ENCODE assay signal across 8 cellular contexts in the genomic region with DNA sequence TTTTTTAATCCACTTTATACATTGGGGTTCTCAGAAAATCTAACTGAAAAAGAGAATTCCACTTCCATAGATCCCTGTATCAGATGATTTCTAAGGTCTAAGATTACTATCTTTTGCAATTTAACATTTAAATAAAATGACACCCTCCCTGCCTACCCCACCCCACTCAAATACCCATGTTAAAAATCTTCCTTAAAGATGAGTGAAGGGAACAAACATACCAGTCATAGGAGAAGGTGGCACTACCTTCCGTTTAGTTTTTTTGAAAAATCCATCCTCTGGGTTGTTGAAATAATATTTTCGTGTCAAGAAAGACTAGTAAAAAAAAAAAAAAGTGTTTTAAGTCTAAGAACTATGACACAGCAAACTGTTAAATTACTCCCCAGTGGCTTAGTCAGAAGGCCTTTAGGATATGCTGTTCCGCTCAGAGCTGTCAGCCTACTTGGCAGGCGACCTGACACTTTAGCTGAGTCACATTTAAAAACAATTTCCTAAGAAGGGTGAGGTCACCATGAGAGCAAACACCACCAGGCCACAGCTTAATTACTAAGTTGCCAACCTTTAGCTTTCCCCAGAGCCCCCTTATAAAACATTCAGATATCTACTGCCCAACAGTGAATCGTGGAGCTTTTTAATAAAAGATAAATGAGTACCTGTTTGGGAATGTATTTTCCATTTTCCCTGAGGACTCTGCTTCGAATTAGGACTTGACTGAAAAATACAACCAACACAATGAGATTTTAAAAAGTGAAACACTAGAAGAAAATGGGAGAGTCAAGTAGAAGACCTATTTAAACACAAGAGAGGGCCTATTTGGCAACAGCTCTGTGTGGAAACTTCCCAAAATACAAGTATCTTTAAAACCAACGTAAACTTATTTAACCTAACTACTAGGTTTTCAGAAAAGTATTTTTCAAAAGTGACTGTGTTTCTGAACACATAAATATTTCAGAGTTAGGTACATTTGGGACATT. TPM values are rescaled to one million over a fixed set of nuclear protein-coding genes. Genes with fewer than 3 reads are reported as not detected.
DNase-seq lines count a peak whose midpoint lies in the region; ATAC-seq, FAIRE-seq and TF ChIP-seq lines count a peak whose summit lies in the region.

No MANE protein-coding gene starts in this region.

- intact Hi-C loops in K562 (cut with micrococcal nuclease), result loop anchor here (2.0 kb wide), 2 partner anchors 44 to 114 kb away; partner anchors contain the start of gene CRELD1
- intact Hi-C loops in CD4-positive, alpha-beta T cell (cut with DNase I, micrococcal nuclease), result no loop called here

- H3K27me3 Mint-ChIP-seq in CD4-positive, alpha-beta T cell, result no peaks in the 10 kb centered on the region

- TSS peak; percentile 88 for BruUV-seq in K562 (replicated peaks; lab: Mats Ljungman, UMichigan)

- peak overlapping the region; percentile 89 for H3K4me2 ChIP-seq in K562 (ENCODE audit: insufficient read depth, low read length)

- WGBS in K562 (ENCODE audit: insufficient coverage, low coverage, missing lambda C conversion rate), result 5% methylated on average over 7 of the region's 7 CpGs

- H4K20me1 ChIP-seq in K562 (replicated peaks; ENCODE audit: control insufficient read depth, insufficient read depth, low read length), result no peaks in the 10 kb centered on the region

- no peaks in the 10 kb centered on the region for H3K9me3 ChIP-seq in K562 (replicated peaks; ENCODE audit: control insufficient read depth, insufficient read depth, low read depth, low read length)
- H3K9me3 ChIP-seq in CD4-positive, alpha-beta T cell (ENCODE audit: control insufficient read depth, low read length), result no peaks in the 10 kb centered on the region

- peak overlapping the region; percentile 27 for H3K4me3 ChIP-seq in K562

- peaks cover 14% of the 10 kb centered on the region for H3K4me1 Mint-ChIP-seq in CD4-positive, alpha-beta T cell (ENCODE audit: low read depth)

- H3K27me3 ChIP-seq in K562 (ENCODE audit: control insufficient read depth in 2 of 2, insufficient read depth in 2 of 2, low read length in 2 of 2), result no peaks in the 10 kb centered on the region
- H3K27me3 ChIP-seq in CD4-positive, alpha-beta T cell (ENCODE audit: control insufficient read depth, insufficient read depth, low read length), result no peaks in the 10 kb centered on the region

- in situ Hi-C loops in K562 (cut with MboI), result no loop called here

- peak; percentile 49 for DNase-seq in GOT3 (lab: John Stamatoyannopoulos, UW)
- DNase-seq in NCI-H69 (lab: John Stamatoyannopoulos, UW), result peak; percentile 49
- peak; percentile 80 to 98 (median 86) for DNase-seq in K562 (ENCODE audit: extremely low read depth in 1 of 4, low spot score in 3 of 4)
- peak; percentile 86 for DNase-seq in islet precursor cell
- DNase-seq in stimulated activated CD8-positive, alpha-beta memory T cell treated with anti-CD3 and anti-CD28 coated beads, Interleukin-4, amount 100 ng/mL, for 48 hours, result peak; percentile 45
- no peak for DNase-seq in CD4-positive, alpha-beta T cell
- DNase-seq in mesenteric fat pad (ENCODE audit: low spot score), result no peak
- no peak for DNase-seq in ecto neural progenitor cell (ENCODE audit: low spot score)

- CTCF ChIA-PET in K562 (lab: Yijun Ruan, JAX; ENCODE audit: low intra/inter-chr PET ratio), result interaction anchor here (0.6 kb wide), 1 partner anchor 138 kb away, joined by 5 read pairs; no protein-coding TSS in a partner anchor
- CTCF ChIA-PET in CD4-positive, alpha-beta T cell (lab: Charles Lee), result interaction anchor here (0.6 kb wide), 1 partner anchor 1746 kb away, joined by 3 read pairs; no protein-coding TSS in a partner anchor

- TF ChIP-seq POLR2A in K562 (conservative IDR thresholded peaks at IDR 0.05), result peak; percentile 52

- peak overlapping the region; percentile 99 for H3K27ac ChIP-seq in K562 (ENCODE audit: extremely low read depth, low read depth, low read length)
- no peak overlapping the region for H3K27ac ChIP-seq in CD4-positive, alpha-beta T cell (ENCODE audit: low read depth, low read length)

- H3K4me3 Mint-ChIP-seq in CD4-positive, alpha-beta T cell, result no peak overlapping the region

- peaks cover 72% of the 10 kb centered on the region for H3K36me3 Mint-ChIP-seq in CD4-positive, alpha-beta T cell (ENCODE audit: low read depth)

- TF ChIP-seq EP300 in K562 (IDR thresholded peaks at IDR 0.05; ENCODE audit: low read length), result peak; percentile 94

- TF ChIP-seq RAD21 in K562 (CRISPR knock-in tag; conservative IDR thresholded peaks at IDR 0.05 in 1 of 2, IDR thresholded peaks at IDR 0.05 in 1 of 2), result 0 out of 4 replicates have a peak, but pooled peaks of 1 of the 2 experiments have one; percentile 13

- H3K79me2 ChIP-seq in K562 (ENCODE audit: control insufficient read depth, insufficient read depth, low read length), result peaks cover 58% of the 10 kb centered on the region

- peak; percentile 98 for FAIRE-seq in K562 (lab: Jason Lieb, UNC)

- TF ChIP-seq CTCF in K562 (IDR thresholded peaks at IDR 0.05 in 2 of 3, conservative IDR thresholded peaks at IDR 0.05 in 1 of 3; ENCODE audit: insufficient read depth in 2 of 3, low read depth in 1 of 3, low read length in 3 of 3), result no peak
- no peak for TF ChIP-seq CTCF in CD4-positive, alpha-beta T cell (IDR thresholded peaks at IDR 0.05)

- POLR2A ChIA-PET in K562 (lab: Yijun Ruan, JAX), result interaction anchor here (0.5 to 4.6 kb wide), 23 partner anchors 9 to 1140 kb away, joined by 3 to 53 read pairs (median 3); partner anchors contain the start of genes CIDEC, CRELD1, EMC3 and IL17RC
- POLR2A ChIA-PET in CD4-positive, alpha-beta T cell (lab: Charles Lee), result interaction anchor here (1.2 to 2.4 kb wide), 3 partner anchors 10 to 44 kb away, joined by 3 to 13 read pairs (median 5); partner anchors contain the start of genes CRELD1 and EMC3

- H3K4me1 ChIP-seq in K562 (replicated peaks in 1 of 2; ENCODE audit: control insufficient read depth in 2 of 2, insufficient read depth in 2 of 2, low read length in 2 of 2), result peaks cover 37 to 43% of the 10 kb centered on the region in 2 experiments

- H3K9me1 ChIP-seq in K562 (ENCODE audit: control insufficient read depth, insufficient read depth, low read length), result no peaks in the 10 kb centered on the region

- peaks cover 67% of the 10 kb centered on the region for H3K36me3 ChIP-seq in K562 (ENCODE audit: control insufficient read depth, insufficient read depth, low read length)

- H3K9ac ChIP-seq in K562 (ENCODE audit: insufficient read depth in 1 of 2, low read depth in 2 of 2, low read length in 2 of 2), result peak overlapping the region; percentile 81 to 94; a peak in 3 of 4 replicates

- ATAC-seq in K562, result peak; percentile 93
- ATAC-seq in CD4-positive, alpha-beta T cell (ENCODE audit: poor library complexity), result no peak

- H2AFZ ChIP-seq in K562 (ENCODE audit: low read depth, low read length), result peak overlapping the region; percentile 56

- no peaks in the 10 kb centered on the region for H3K9me3 Mint-ChIP-seq in CD4-positive, alpha-beta T cell

- no peak overlapping the region for H3K27ac Mint-ChIP-seq in CD4-positive, alpha-beta T cell

RNA-seq across cellular contexts. Expression of gene EMC3, which starts 9.6 kb away (rescaled TPM):
- total RNA-seq in K562 (2011; cell fraction: chromatin; rRNA removed; ENCODE audit: low replicate concordance), result 150 and 205 TPM in 2 replicates
- 107 and 124 TPM in 2 replicates for total RNA-seq in K562 (2011; cell fraction: nucleolus; rRNA removed)
- 132 and 160 TPM in 2 replicates for total RNA-seq in K562 (2011; cell fraction: nucleoplasm; rRNA removed)
- total RNA-seq in K562 (2014; rRNA removed), result 43.1 and 58.1 TPM in 2 replicates
- 128 and 134 TPM in 2 replicates for total RNA-seq in K562 (2014; rRNA removed; fragmentation: Illumina TruSeq; extraction: Trizol)
- 87.2 and 87.6 TPM in 2 replicates for total RNA-seq in K562 (2015; rRNA removed; fragmentation: Illumina TruSeq; extraction: Trizol)
- 102 and 115 TPM in 2 replicates for total RNA-seq in K562 (2021)
- 203 and 301 TPM in 2 replicates for polyA plus RNA-seq in K562 (2011; rRNA removed)
- 171 and 187 TPM in 2 replicates for polyA plus RNA-seq in K562 (2011; cell fraction: cytosol; rRNA removed)
- polyA plus RNA-seq in K562 (2011; cell fraction: nucleus; rRNA removed), result 65.7 and 92.6 TPM in 2 replicates
- 128 and 136 TPM in 2 replicates for polyA plus RNA-seq in K562 (2012)
- polyA plus RNA-seq in K562 (2014; fragmentation: Illumina TruSeq; extraction: Trizol), result 217 and 250 TPM in 2 replicates
- 100 to 1,000 TPM; 323 to 331 TPM for polyA plus RNA-seq in K562 (2014; fragmentation: Nextera tagmentation; extraction: Ambion mirVana)
- 174 and 176 TPM in 2 replicates for polyA plus RNA-seq in K562 (2014; rRNA removed)
- polyA minus RNA-seq in K562 (2011; rRNA and poly(A)+ RNA removed), result 163 and 220 TPM in 2 replicates
- 40.3 and 58.5 TPM in 2 replicates for polyA minus RNA-seq in K562 (2011; cell fraction: cytosol; rRNA and poly(A)+ RNA removed)
- polyA minus RNA-seq in K562 (2011; cell fraction: nucleus; rRNA and poly(A)+ RNA removed), result 10.9 and 19.1 TPM in 2 replicates
- 10 to 100 TPM; 41.0 to 42.3 TPM for total RNA-seq in CD4-positive, alpha-beta T cell
- 143 TPM for total RNA-seq in mesenteric fat pad

RNA-seq across cellular contexts. Expression of gene PRRT3, which starts 24.8 kb away (rescaled TPM):
- 4.4 and 10.2 TPM in 2 replicates for total RNA-seq in K562 (2011; cell fraction: chromatin; rRNA removed; ENCODE audit: low replicate concordance)
- 5.1 and 6.3 TPM in 2 replicates for total RNA-seq in K562 (2011; cell fraction: nucleolus; rRNA removed)
- total RNA-seq in K562 (2011; cell fraction: nucleoplasm; rRNA removed), result 4.8 and 6.6 TPM in 2 replicates
- total RNA-seq in K562 (2014; rRNA removed) (0.36 and 0.65 TPM in 2 replicates), K562 (2014; rRNA removed; fragmentation: Illumina TruSeq; extraction: Trizol) (0.38 and 0.44 TPM in 2 replicates), K562 (2015; rRNA removed; fragmentation: Illumina TruSeq; extraction: Trizol) (0.72 and 1.3 TPM in 2 replicates), K562 (2021) (1.9 and 2.2 TPM in 2 replicates), mesenteric fat pad (1.6 TPM)
- polyA plus RNA-seq in K562 (2011; rRNA removed) (1.1 and 1.2 TPM in 2 replicates), K562 (2014; fragmentation: Illumina TruSeq; extraction: Trizol) (1.3 and 1.4 TPM in 2 replicates), K562 (2014; fragmentation: Nextera tagmentation; extraction: Ambion mirVana) (under 1 TPM; 0.06 TPM), K562 (2014; rRNA removed) (1.7 and 2.8 TPM in 2 replicates)
- polyA plus RNA-seq in K562 (2011; cell fraction: cytosol; rRNA removed), result 1.4 and 3.2 TPM in 2 replicates
- polyA plus RNA-seq in K562 (2011; cell fraction: nucleus; rRNA removed), result 1.3 and 2.6 TPM in 2 replicates
- polyA plus RNA-seq in K562 (2012), result 0.85 and 0.87 TPM in 2 replicates
- polyA minus RNA-seq in K562 (2011; rRNA and poly(A)+ RNA removed), result 1.1 and 1.7 TPM in 2 replicates
- 1.3 and 2.3 TPM in 2 replicates for polyA minus RNA-seq in K562 (2011; cell fraction: cytosol; rRNA and poly(A)+ RNA removed)
- 1.5 and 1.7 TPM in 2 replicates for polyA minus RNA-seq in K562 (2011; cell fraction: nucleus; rRNA and poly(A)+ RNA removed)
- total RNA-seq in CD4-positive, alpha-beta T cell, result 1 to 10 TPM; 6.3 to 8.3 TPM

RNA-seq across cellular contexts. Expression of gene CRELD1, which starts 43.4 kb away (rescaled TPM):
- total RNA-seq in K562 (2011; cell fraction: chromatin; rRNA removed; ENCODE audit: low replicate concordance), result 163 and 258 TPM in 2 replicates
- 156 and 166 TPM in 2 replicates for total RNA-seq in K562 (2011; cell fraction: nucleolus; rRNA removed)
- 187 and 194 TPM in 2 replicates for total RNA-seq in K562 (2011; cell fraction: nucleoplasm; rRNA removed)
- total RNA-seq in K562 (2014; rRNA removed) (17.2 and 17.7 TPM in 2 replicates), K562 (2014; rRNA removed; fragmentation: Illumina TruSeq; extraction: Trizol) (6.1 and 10.2 TPM in 2 replicates), K562 (2015; rRNA removed; fragmentation: Illumina TruSeq; extraction: Trizol) (11.4 and 14.4 TPM in 2 replicates), K562 (2021) (16.7 and 17.3 TPM in 2 replicates), mesenteric fat pad (24.8 TPM)
- polyA plus RNA-seq in K562 (2011; rRNA removed) (25.8 and 47.7 TPM in 2 replicates), K562 (2014; fragmentation: Illumina TruSeq; extraction: Trizol) (15.4 and 16.5 TPM in 2 replicates), K562 (2014; fragmentation: Nextera tagmentation; extraction: Ambion mirVana) (1 to 10 TPM; 3.3 to 5.6 TPM), K562 (2014; rRNA removed) (24.5 and 30.1 TPM in 2 replicates)
- polyA plus RNA-seq in K562 (2011; cell fraction: cytosol; rRNA removed), result 28.0 and 36.5 TPM in 2 replicates
- polyA plus RNA-seq in K562 (2011; cell fraction: nucleus; rRNA removed), result 214 and 337 TPM in 2 replicates
- 17.4 and 29.8 TPM in 2 replicates for polyA plus RNA-seq in K562 (2012)
- polyA minus RNA-seq in K562 (2011; rRNA and poly(A)+ RNA removed), result 12.7 and 14.5 TPM in 2 replicates
- polyA minus RNA-seq in K562 (2011; cell fraction: cytosol; rRNA and poly(A)+ RNA removed), result 9.6 and 10.3 TPM in 2 replicates
- 21.4 and 35.1 TPM in 2 replicates for polyA minus RNA-seq in K562 (2011; cell fraction: nucleus; rRNA and poly(A)+ RNA removed)
- total RNA-seq in CD4-positive, alpha-beta T cell, result 10 to 100 TPM; 10.7 to 12.4 TPM

RNA-seq across cellular contexts. Expression of gene FANCD2, which starts 49.2 kb away (rescaled TPM):
- 268 and 516 TPM in 2 replicates for total RNA-seq in K562 (2011; cell fraction: chromatin; rRNA removed; ENCODE audit: low replicate concordance)
- 162 and 189 TPM in 2 replicates for total RNA-seq in K562 (2011; cell fraction: nucleolus; rRNA removed)
- total RNA-seq in K562 (2011; cell fraction: nucleoplasm; rRNA removed), result 223 and 257 TPM in 2 replicates
- 77.8 and 83.6 TPM in 2 replicates for total RNA-seq in K562 (2014; rRNA removed)
- total RNA-seq in K562 (2014; rRNA removed; fragmentation: Illumina TruSeq; extraction: Trizol), result 96.1 and 107 TPM in 2 replicates
- total RNA-seq in K562 (2015; rRNA removed; fragmentation: Illumina TruSeq; extraction: Trizol), result 72.5 and 78.9 TPM in 2 replicates
- total RNA-seq in K562 (2021), result 58.3 and 59.4 TPM in 2 replicates
- 108 and 137 TPM in 2 replicates for polyA plus RNA-seq in K562 (2011; rRNA removed)
- 32.9 and 56.4 TPM in 2 replicates for polyA plus RNA-seq in K562 (2011; cell fraction: cytosol; rRNA removed)
- 206 and 218 TPM in 2 replicates for polyA plus RNA-seq in K562 (2011; cell fraction: nucleus; rRNA removed)
- polyA plus RNA-seq in K562 (2012), result 72.4 and 103 TPM in 2 replicates
- 71.7 and 111 TPM in 2 replicates for polyA plus RNA-seq in K562 (2014; fragmentation: Illumina TruSeq; extraction: Trizol)
- 100 to 1,000 TPM in 1 of 2 experiments, 10 to 100 TPM in 1; 86.6 to 105 TPM for polyA plus RNA-seq in K562 (2014; fragmentation: Nextera tagmentation; extraction: Ambion mirVana)
- 96.2 and 114 TPM in 2 replicates for polyA plus RNA-seq in K562 (2014; rRNA removed)
- 159 and 165 TPM in 2 replicates for polyA minus RNA-seq in K562 (2011; rRNA and poly(A)+ RNA removed)
- polyA minus RNA-seq in K562 (2011; cell fraction: cytosol; rRNA and poly(A)+ RNA removed), result 36.9 and 53.2 TPM in 2 replicates
- 95.3 and 162 TPM in 2 replicates for polyA minus RNA-seq in K562 (2011; cell fraction: nucleus; rRNA and poly(A)+ RNA removed)
- 10 to 100 TPM; 13.8 to 16.8 TPM for total RNA-seq in CD4-positive, alpha-beta T cell
- 2.8 TPM for total RNA-seq in mesenteric fat pad

Comparison
In these comparisons a context has a peak if more than half of its experiments do, and no peak if none do; other contexts are left out.
1. DNase-seq: peak in GOT3 (single experiment), NCI-H69 (single experiment), K562 (4 of 4), islet precursor cell (single experiment) and stimulated activated CD8-positive, alpha-beta memory T cell treated with anti-CD3 and anti-CD28 coated beads, Interleukin-4, amount 100 ng/mL, for 48 hours (single experiment); none in CD4-positive, alpha-beta T cell (0 of 10), mesenteric fat pad (single experiment) and ecto neural progenitor cell (single experiment).